Comparison of ENCODE assay signal across 1 cellular context in genomic region chr1:42017259-42017658, GRCh38.
TF ChIP-seq lines count a peak whose summit lies in the region.

No MANE protein-coding gene starts in this region.

TF ChIP-seq in GM12878, 131 proteins besides CTCF, POLR2A, EP300 and RAD21 (continued from another document and continues in another):
- TF ChIP-seq E2F8 (IDR thresholded peaks at IDR 0.05; ENCODE audit: low read depth, partially characterized antibody) (no peak), RUNX3 (IDR thresholded peaks at IDR 0.05; ENCODE audit: low read length) (peak; percentile 95), IRF4 (IDR thresholded peaks at IDR 0.05; ENCODE audit: low read depth, low read length) (peak; percentile 82; the same call in 1 of the 2 replicates), CEBPB (IDR thresholded peaks at IDR 0.05; ENCODE audit: borderline replicate concordance in 1 of 2, low read depth in 2 of 2, low read length in 2 of 2) (0 out of 4 replicates have a peak, but pooled peaks of 1 of the 2 experiments have one; percentile 36), LARP7 (IDR thresholded peaks at IDR 0.05) (no peak), TCF12 (IDR thresholded peaks at IDR 0.05; ENCODE audit: low read depth, low read length) (no peak), SUZ12 (IDR thresholded peaks at IDR 0.05; ENCODE audit: unreplicated experiment) (no peak), MTA2 (IDR thresholded peaks at IDR 0.05; ENCODE audit: low read depth) (peak; percentile 82), HDGF (IDR thresholded peaks at IDR 0.05) (no peak), ZNF384 (IDR thresholded peaks at IDR 0.05; ENCODE audit: borderline replicate concordance, low read depth, low read length) (no peak), CREB1 (IDR thresholded peaks at IDR 0.05; ENCODE audit: low read depth) (0 out of 2 replicates have a peak, but pooled peaks have one; percentile 16), YBX1 (IDR thresholded peaks at IDR 0.05) (no peak), SUPT20H (IDR thresholded peaks at IDR 0.05; ENCODE audit: borderline replicate concordance, control insufficient read depth, low read depth, low read length) (no peak), STAT1 (conservative IDR thresholded peaks at IDR 0.05) (no peak), PAX5 (IDR thresholded peaks at IDR 0.05; ENCODE audit: borderline replicate concordance, low read depth, low read length) (peak; percentile 42; the same call in 1 of the 2 replicates), CHD4 (IDR thresholded peaks at IDR 0.05) (no peak), BHLHE40 (IDR thresholded peaks at IDR 0.05; ENCODE audit: borderline replicate concordance in 1 of 2, low read depth in 2 of 2, low read length in 1 of 2) (no peak; a peak in 1 of 4 replicates), SMAD5 (IDR thresholded peaks at IDR 0.05; ENCODE audit: low read depth) (no peak), IRF3 (IDR thresholded peaks at IDR 0.05) (no peak), TCF3 (IDR thresholded peaks at IDR 0.05; ENCODE audit: borderline replicate concordance, insufficient read depth, low read depth, low read length) (no peak), E2F4 (IDR thresholded peaks at IDR 0.05; ENCODE audit: low read depth, low read length) (no peak), EZH2 (IDR thresholded peaks at IDR 0.05; ENCODE audit: borderline replicate concordance, control insufficient read depth, low read depth, low read length) (no peak), SKIL (IDR thresholded peaks at IDR 0.05; ENCODE audit: low read depth, poor library complexity, severe bottlenecking) (peak; percentile 37), ZZZ3 (IDR thresholded peaks at IDR 0.05; ENCODE audit: control insufficient read depth, insufficient read length, low read depth) (no peak), POLR2AphosphoS5 (IDR thresholded peaks at IDR 0.05; ENCODE audit: low read length) (no peak), NFXL1 (IDR thresholded peaks at IDR 0.05; ENCODE audit: borderline replicate concordance) (no peak)
- TF ChIP-seq, protein P1, sequence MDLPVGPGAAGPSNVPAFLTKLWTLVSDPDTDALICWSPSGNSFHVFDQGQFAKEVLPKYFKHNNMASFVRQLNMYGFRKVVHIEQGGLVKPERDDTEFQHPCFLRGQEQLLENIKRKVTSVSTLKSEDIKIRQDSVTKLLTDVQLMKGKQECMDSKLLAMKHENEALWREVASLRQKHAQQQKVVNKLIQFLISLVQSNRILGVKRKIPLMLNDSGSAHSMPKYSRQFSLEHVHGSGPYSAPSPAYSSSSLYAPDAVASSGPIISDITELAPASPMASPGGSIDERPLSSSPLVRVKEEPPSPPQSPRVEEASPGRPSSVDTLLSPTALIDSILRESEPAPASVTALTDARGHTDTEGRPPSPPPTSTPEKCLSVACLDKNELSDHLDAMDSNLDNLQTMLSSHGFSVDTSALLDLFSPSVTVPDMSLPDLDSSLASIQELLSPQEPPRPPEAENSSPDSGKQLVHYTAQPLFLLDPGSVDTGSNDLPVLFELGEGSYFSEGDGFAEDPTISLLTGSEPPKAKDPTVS (IDR thresholded peaks at IDR 0.05; ENCODE audit: low read depth, low read length): no peak
- TF ChIP-seq, protein P2, sequence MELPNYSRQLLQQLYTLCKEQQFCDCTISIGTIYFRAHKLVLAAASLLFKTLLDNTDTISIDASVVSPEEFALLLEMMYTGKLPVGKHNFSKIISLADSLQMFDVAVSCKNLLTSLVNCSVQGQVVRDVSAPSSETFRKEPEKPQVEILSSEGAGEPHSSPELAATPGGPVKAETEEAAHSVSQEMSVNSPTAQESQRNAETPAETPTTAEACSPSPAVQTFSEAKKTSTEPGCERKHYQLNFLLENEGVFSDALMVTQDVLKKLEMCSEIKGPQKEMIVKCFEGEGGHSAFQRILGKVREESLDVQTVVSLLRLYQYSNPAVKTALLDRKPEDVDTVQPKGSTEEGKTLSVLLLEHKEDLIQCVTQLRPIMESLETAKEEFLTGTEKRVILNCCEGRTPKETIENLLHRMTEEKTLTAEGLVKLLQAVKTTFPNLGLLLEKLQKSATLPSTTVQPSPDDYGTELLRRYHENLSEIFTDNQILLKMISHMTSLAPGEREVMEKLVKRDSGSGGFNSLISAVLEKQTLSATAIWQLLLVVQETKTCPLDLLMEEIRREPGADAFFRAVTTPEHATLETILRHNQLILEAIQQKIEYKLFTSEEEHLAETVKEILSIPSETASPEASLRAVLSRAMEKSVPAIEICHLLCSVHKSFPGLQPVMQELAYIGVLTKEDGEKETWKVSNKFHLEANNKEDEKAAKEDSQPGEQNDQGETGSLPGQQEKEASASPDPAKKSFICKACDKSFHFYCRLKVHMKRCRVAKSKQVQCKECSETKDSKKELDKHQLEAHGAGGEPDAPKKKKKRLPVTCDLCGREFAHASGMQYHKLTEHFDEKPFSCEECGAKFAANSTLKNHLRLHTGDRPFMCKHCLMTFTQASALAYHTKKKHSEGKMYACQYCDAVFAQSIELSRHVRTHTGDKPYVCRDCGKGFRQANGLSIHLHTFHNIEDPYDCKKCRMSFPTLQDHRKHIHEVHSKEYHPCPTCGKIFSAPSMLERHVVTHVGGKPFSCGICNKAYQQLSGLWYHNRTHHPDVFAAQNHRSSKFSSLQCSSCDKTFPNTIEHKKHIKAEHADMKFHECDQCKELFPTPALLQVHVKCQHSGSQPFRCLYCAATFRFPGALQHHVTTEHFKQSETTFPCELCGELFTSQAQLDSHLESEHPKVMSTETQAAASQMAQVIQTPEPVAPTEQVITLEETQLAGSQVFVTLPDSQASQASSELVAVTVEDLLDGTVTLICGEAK (IDR thresholded peaks at IDR 0.05; ENCODE audit: borderline replicate concordance): no peak
- TF ChIP-seq, protein P3, sequence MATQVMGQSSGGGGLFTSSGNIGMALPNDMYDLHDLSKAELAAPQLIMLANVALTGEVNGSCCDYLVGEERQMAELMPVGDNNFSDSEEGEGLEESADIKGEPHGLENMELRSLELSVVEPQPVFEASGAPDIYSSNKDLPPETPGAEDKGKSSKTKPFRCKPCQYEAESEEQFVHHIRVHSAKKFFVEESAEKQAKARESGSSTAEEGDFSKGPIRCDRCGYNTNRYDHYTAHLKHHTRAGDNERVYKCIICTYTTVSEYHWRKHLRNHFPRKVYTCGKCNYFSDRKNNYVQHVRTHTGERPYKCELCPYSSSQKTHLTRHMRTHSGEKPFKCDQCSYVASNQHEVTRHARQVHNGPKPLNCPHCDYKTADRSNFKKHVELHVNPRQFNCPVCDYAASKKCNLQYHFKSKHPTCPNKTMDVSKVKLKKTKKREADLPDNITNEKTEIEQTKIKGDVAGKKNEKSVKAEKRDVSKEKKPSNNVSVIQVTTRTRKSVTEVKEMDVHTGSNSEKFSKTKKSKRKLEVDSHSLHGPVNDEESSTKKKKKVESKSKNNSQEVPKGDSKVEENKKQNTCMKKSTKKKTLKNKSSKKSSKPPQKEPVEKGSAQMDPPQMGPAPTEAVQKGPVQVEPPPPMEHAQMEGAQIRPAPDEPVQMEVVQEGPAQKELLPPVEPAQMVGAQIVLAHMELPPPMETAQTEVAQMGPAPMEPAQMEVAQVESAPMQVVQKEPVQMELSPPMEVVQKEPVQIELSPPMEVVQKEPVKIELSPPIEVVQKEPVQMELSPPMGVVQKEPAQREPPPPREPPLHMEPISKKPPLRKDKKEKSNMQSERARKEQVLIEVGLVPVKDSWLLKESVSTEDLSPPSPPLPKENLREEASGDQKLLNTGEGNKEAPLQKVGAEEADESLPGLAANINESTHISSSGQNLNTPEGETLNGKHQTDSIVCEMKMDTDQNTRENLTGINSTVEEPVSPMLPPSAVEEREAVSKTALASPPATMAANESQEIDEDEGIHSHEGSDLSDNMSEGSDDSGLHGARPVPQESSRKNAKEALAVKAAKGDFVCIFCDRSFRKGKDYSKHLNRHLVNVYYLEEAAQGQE (IDR thresholded peaks at IDR 0.05; ENCODE audit: low read depth, low read length): no peak
- TF ChIP-seq, protein P4, sequence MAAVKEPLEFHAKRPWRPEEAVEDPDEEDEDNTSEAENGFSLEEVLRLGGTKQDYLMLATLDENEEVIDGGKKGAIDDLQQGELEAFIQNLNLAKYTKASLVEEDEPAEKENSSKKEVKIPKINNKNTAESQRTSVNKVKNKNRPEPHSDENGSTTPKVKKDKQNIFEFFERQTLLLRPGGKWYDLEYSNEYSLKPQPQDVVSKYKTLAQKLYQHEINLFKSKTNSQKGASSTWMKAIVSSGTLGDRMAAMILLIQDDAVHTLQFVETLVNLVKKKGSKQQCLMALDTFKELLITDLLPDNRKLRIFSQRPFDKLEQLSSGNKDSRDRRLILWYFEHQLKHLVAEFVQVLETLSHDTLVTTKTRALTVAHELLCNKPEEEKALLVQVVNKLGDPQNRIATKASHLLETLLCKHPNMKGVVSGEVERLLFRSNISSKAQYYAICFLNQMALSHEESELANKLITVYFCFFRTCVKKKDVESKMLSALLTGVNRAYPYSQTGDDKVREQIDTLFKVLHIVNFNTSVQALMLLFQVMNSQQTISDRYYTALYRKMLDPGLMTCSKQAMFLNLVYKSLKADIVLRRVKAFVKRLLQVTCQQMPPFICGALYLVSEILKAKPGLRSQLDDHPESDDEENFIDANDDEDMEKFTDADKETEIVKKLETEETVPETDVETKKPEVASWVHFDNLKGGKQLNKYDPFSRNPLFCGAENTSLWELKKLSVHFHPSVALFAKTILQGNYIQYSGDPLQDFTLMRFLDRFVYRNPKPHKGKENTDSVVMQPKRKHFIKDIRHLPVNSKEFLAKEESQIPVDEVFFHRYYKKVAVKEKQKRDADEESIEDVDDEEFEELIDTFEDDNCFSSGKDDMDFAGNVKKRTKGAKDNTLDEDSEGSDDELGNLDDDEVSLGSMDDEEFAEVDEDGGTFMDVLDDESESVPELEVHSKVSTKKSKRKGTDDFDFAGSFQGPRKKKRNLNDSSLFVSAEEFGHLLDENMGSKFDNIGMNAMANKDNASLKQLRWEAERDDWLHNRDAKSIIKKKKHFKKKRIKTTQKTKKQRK (IDR thresholded peaks at IDR 0.05; ENCODE audit: low read depth, low read length): no peak
- TF ChIP-seq, protein P5, sequence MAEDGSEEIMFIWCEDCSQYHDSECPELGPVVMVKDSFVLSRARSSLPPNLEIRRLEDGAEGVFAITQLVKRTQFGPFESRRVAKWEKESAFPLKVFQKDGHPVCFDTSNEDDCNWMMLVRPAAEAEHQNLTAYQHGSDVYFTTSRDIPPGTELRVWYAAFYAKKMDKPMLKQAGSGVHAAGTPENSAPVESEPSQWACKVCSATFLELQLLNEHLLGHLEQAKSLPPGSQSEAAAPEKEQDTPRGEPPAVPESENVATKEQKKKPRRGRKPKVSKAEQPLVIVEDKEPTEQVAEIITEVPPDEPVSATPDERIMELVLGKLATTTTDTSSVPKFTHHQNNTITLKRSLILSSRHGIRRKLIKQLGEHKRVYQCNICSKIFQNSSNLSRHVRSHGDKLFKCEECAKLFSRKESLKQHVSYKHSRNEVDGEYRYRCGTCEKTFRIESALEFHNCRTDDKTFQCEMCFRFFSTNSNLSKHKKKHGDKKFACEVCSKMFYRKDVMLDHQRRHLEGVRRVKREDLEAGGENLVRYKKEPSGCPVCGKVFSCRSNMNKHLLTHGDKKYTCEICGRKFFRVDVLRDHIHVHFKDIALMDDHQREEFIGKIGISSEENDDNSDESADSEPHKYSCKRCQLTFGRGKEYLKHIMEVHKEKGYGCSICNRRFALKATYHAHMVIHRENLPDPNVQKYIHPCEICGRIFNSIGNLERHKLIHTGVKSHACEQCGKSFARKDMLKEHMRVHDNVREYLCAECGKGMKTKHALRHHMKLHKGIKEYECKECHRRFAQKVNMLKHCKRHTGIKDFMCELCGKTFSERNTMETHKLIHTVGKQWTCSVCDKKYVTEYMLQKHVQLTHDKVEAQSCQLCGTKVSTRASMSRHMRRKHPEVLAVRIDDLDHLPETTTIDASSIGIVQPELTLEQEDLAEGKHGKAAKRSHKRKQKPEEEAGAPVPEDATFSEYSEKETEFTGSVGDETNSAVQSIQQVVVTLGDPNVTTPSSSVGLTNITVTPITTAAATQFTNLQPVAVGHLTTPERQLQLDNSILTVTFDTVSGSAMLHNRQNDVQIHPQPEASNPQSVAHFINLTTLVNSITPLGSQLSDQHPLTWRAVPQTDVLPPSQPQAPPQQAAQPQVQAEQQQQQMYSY (CRISPR knock-in tag; IDR thresholded peaks at IDR 0.05): no peak
